1 cellular context compared by ENCODE assay signal in genomic region chr14:92922883-92923743, GRCh38.
TF ChIP-seq lines count a peak whose summit lies in the region.

Gene CHGA (plus strand): TSS chr14:92923150. CDS start chr14:92923360, 210 bp downstream.

TF ChIP-seq in WTC11, 78 proteins besides CTCF, POLR2A, EP300 and RAD21 (continued from another document and continues in another):
- TF ChIP-seq PRDM15 (CRISPR knock-in tag; IDR thresholded peaks at IDR 0.05) (no peak), MXD4 (CRISPR knock-in tag; IDR thresholded peaks at IDR 0.05; ENCODE audit: borderline replicate concordance) (no peak), ZMAT4 (CRISPR knock-in tag; IDR thresholded peaks at IDR 0.05) (no peak), ZNF232 (CRISPR knock-in tag; IDR thresholded peaks at IDR 0.05) (peak; percentile 97), RORB (CRISPR knock-in tag; IDR thresholded peaks at IDR 0.05) (no peak), GTF2I (CRISPR knock-in tag; conservative IDR thresholded peaks at IDR 0.05) (no peak), ERG (CRISPR knock-in tag; IDR thresholded peaks at IDR 0.05) (no peak), STAT6 (CRISPR knock-in tag; conservative IDR thresholded peaks at IDR 0.05; ENCODE audit: low read depth) (no peak), MLX (CRISPR knock-in tag; IDR thresholded peaks at IDR 0.05) (peak; percentile 95; the same call in 1 of the 2 replicates), MAX (CRISPR knock-in tag; IDR thresholded peaks at IDR 0.05) (peak; percentile 93), SMAD3 (CRISPR knock-in tag; IDR thresholded peaks at IDR 0.05; ENCODE audit: borderline replicate concordance) (peak; percentile 97), ATF1 (CRISPR knock-in tag; IDR thresholded peaks at IDR 0.05) (peak; percentile 91), CREB1 (CRISPR knock-in tag; IDR thresholded peaks at IDR 0.05) (peak; percentile 81), ZNF671 (CRISPR knock-in tag; IDR thresholded peaks at IDR 0.05) (no peak), ZBTB21 (CRISPR knock-in tag; IDR thresholded peaks at IDR 0.05; ENCODE audit: borderline replicate concordance) (peak; percentile 93), FOXP1 (CRISPR knock-in tag; IDR thresholded peaks at IDR 0.05; ENCODE audit: borderline replicate concordance) (peak; percentile 99), JAZF1 (CRISPR knock-in tag; IDR thresholded peaks at IDR 0.05) (no peak), ZNF396 (CRISPR knock-in tag; IDR thresholded peaks at IDR 0.05; ENCODE audit: borderline replicate concordance) (no peak), ZNF138 (CRISPR knock-in tag; conservative IDR thresholded peaks at IDR 0.05) (peak; percentile 87; the same call in 1 of the 2 replicates), FOXP4 (CRISPR knock-in tag; IDR thresholded peaks at IDR 0.05) (peak; percentile 98), SP1 (CRISPR knock-in tag; conservative IDR thresholded peaks at IDR 0.05) (peak; percentile 57), NR1H2 (CRISPR knock-in tag; IDR thresholded peaks at IDR 0.05) (no peak), MYBL2 (CRISPR knock-in tag; IDR thresholded peaks at IDR 0.05) (peak; percentile 96), HMGA2 (CRISPR knock-in tag; IDR thresholded peaks at IDR 0.05) (no peak), RELA (CRISPR knock-in tag; IDR thresholded peaks at IDR 0.05; ENCODE audit: borderline replicate concordance) (peak; percentile 84; the same call in 1 of the 2 replicates), ZSCAN18 (CRISPR knock-in tag; IDR thresholded peaks at IDR 0.05) (no peak), CDX4 (CRISPR knock-in tag; IDR thresholded peaks at IDR 0.05; ENCODE audit: borderline replicate concordance) (no peak), USF2 (CRISPR knock-in tag; IDR thresholded peaks at IDR 0.05) (no peak; the same call in 1 of the 2 replicates), NFYB (CRISPR knock-in tag; conservative IDR thresholded peaks at IDR 0.05; ENCODE audit: low read depth) (peak; percentile 53), ZBTB43 (CRISPR knock-in tag; IDR thresholded peaks at IDR 0.05) (peak; percentile 98), SMAD4 (CRISPR knock-in tag; IDR thresholded peaks at IDR 0.05) (peak; percentile 95), CBFB (CRISPR knock-in tag; IDR thresholded peaks at IDR 0.05; ENCODE audit: low read depth) (no peak; the same call in 1 of the 2 replicates), E2F1 (CRISPR knock-in tag; IDR thresholded peaks at IDR 0.05) (peak; percentile 80; the same call in 1 of the 2 replicates), ZNF121 (CRISPR knock-in tag; IDR thresholded peaks at IDR 0.05) (peak; percentile 47; the same call in 1 of the 2 replicates), ZNF512 (CRISPR knock-in tag; IDR thresholded peaks at IDR 0.05; ENCODE audit: borderline replicate concordance) (peak; percentile 87; the same call in 1 of the 2 replicates), TP53 (CRISPR knock-in tag; IDR thresholded peaks at IDR 0.05) (peak; percentile 96), FOXK1 (CRISPR knock-in tag; IDR thresholded peaks at IDR 0.05) (peak; percentile 95), ZNF263 (CRISPR knock-in tag; IDR thresholded peaks at IDR 0.05; ENCODE audit: low read depth) (peak; percentile 73)
